In genomic region chr11:1853376-1854131, GRCh38 we compare ENCODE assay signal across 13 cellular contexts. TPM values are rescaled to one million over a fixed set of nuclear protein-coding genes. Genes with fewer than 3 reads are reported as not detected.
DNase-seq lines count a peak whose midpoint lies in the region; ATAC-seq and TF ChIP-seq lines count a peak whose summit lies in the region.
"Had no signal": no experiment of that assay in that cellular context is flagged by ENCODE, and none has a peak within 500 bp of the region (broad histone marks: within the 10 kb centered on the region; RNA-seq: fewer than 3 reads in every experiment).

No MANE protein-coding gene starts in this region.

- H3K4me1 ChIP-seq in OCI-LY1 (ENCODE audit: insufficient read depth, low read length, severe bottlenecking) = peaks cover 55% of the 10 kb centered on the region
- no peaks in the 10 kb centered on the region for H3K4me1 ChIP-seq in rectal smooth muscle tissue (ENCODE audit: control insufficient read depth, insufficient read depth, low read length)

- no peaks in the 10 kb centered on the region for H3K9me2 ChIP-seq in OCI-LY1 (ENCODE audit: low read depth, low read length)

- no peaks in the 10 kb centered on the region for H3K9me3 Mint-ChIP-seq in central memory CD8-positive, alpha-beta T cell

- TF ChIP-seq CTCF in GM12864 (IDR thresholded peaks at IDR 0.05; ENCODE audit: low read depth, low read length, missing control alignments) = peak; percentile 24
- TF ChIP-seq CTCF in OCI-LY1 (IDR thresholded peaks at IDR 0.05; ENCODE audit: low read length) = peak; percentile 19; the same call in 1 of the 2 replicates

- H3K27ac ChIP-seq in OCI-LY1 (ENCODE audit: low read depth, low read length, poor library complexity, severe bottlenecking) = peak overlapping the region; percentile 99
- no peak overlapping the region for H3K27ac ChIP-seq in rectal smooth muscle tissue (ENCODE audit: low read depth, low read length)
- H3K27ac ChIP-seq: brain microvascular endothelial cell, PC-9 had no signal

- H3K27ac Mint-ChIP-seq in central memory CD8-positive, alpha-beta T cell (ENCODE audit: low read depth) = peak overlapping the region; percentile 99

- H3K27me3 ChIP-seq in OCI-LY1 (ENCODE audit: insufficient read depth, low read length) = no peaks in the 10 kb centered on the region
- no peaks in the 10 kb centered on the region for H3K27me3 ChIP-seq in rectal smooth muscle tissue (ENCODE audit: control insufficient read depth, insufficient read depth, low read length)
- H3K27me3 ChIP-seq: brain microvascular endothelial cell had no signal

- no peaks in the 10 kb centered on the region for H3F3A ChIP-seq in OCI-LY1 (ENCODE audit: insufficient read depth, low read length)

- peak overlapping the region; percentile 91 for H3K9ac ChIP-seq in OCI-LY1 (ENCODE audit: low read length)
- peak overlapping the region; percentile 24 for H3K9ac ChIP-seq in rectal smooth muscle tissue (ENCODE audit: low read length)

- peak overlapping the region; percentile 83 for H3K4me2 ChIP-seq in OCI-LY1 (ENCODE audit: low read length)
- H3K4me2 ChIP-seq: PC-9 had no signal

- H3K36me3 ChIP-seq in OCI-LY1 (ENCODE audit: insufficient read depth, low read length) (peaks cover 12% of the 10 kb centered on the region; the same call in 1 of the 2 replicates), rectal smooth muscle tissue (ENCODE audit: control insufficient read depth, insufficient read depth, low read length) (no peaks in the 10 kb centered on the region)
- H3K36me3 ChIP-seq: brain microvascular endothelial cell had no signal

- H3K27me3 Mint-ChIP-seq in central memory CD8-positive, alpha-beta T cell = no peaks in the 10 kb centered on the region

- H3K4me3 Mint-ChIP-seq in central memory CD8-positive, alpha-beta T cell = peak overlapping the region; percentile 99

- in situ Hi-C loops in G401 (cut with HindIII; ENCODE audit: low sequenced_read_pairs) (no loop called here), KBM-7 (cut with MboI; ENCODE audit: low pct_unique_long_range_greater_than_20kb, low sequenced_read_pairs) (no loop called here)

- H3K9me3 ChIP-seq in OCI-LY1 (ENCODE audit: low read length) = no peaks in the 10 kb centered on the region

- ATAC-seq in central memory CD8-positive, alpha-beta T cell (replicated peaks; ENCODE audit: extremely low read depth, poor library complexity, severe bottlenecking) = no peak
- ATAC-seq in GM19023 (IDR thresholded peaks at IDR 0.05; ENCODE audit: unreplicated experiment) = no peak

- H4K20me1 ChIP-seq in OCI-LY1 (ENCODE audit: insufficient read depth, low read length) = no peaks in the 10 kb centered on the region

- no peak overlapping the region for H2AFZ ChIP-seq in OCI-LY1 (ENCODE audit: low read length)
- H2AFZ ChIP-seq: PC-9 had no signal

- peaks cover 50% of the 10 kb centered on the region for H3K4me1 Mint-ChIP-seq in central memory CD8-positive, alpha-beta T cell

- H3K36me3 Mint-ChIP-seq in central memory CD8-positive, alpha-beta T cell (ENCODE audit: insufficient read depth) = peaks cover 17% of the 10 kb centered on the region

- H3K4me3 ChIP-seq in GM12864 (ENCODE audit: low read depth, low read length) (peak overlapping the region; percentile 82), OCI-LY1 (ENCODE audit: low read depth, low read length, poor library complexity, severe bottlenecking) (peak overlapping the region; percentile 74), rectal smooth muscle tissue (ENCODE audit: low read length) (peak overlapping the region; percentile 63)
- H3K4me3 ChIP-seq: PC-9 had no signal

- peaks cover 17% of the 10 kb centered on the region for H3K79me2 ChIP-seq in OCI-LY1 (ENCODE audit: insufficient read depth, low read length)

- DNase-seq in GM12864 (ENCODE audit: low read depth) (no peak), G401 (ENCODE audit: low spot score) (no peak), KBM-7 (no peak), middle frontal gyrus (ENCODE audit: extremely low spot score, low spot score) (no peak)
- no peak for DNase-seq in central memory CD8-positive, alpha-beta T cell (ENCODE audit: low spot score in 2 of 2)
- DNase-seq: brain microvascular endothelial cell, DMS 273 treated with DMSO at 0.1 percent for 48 hours, GOT3, NCI-H1694 treated with DMSO at 0.1 percent for 48 hours, PC-9 had no signal

RNA-seq across cellular contexts. Expression of gene LSP1, which starts 0.7 kb away (rescaled TPM):
- total RNA-seq in G401 (2014; rRNA removed; shearing (Covaris generic)) = 0.20 TPM in 1 of 2 replicates, not detected in the other

RNA-seq across cellular contexts. Expression of gene TNNI2, which starts 14.8 kb away (rescaled TPM):
- not detected in 2 replicates for total RNA-seq in G401 (2014; rRNA removed; shearing (Covaris generic))

RNA-seq across cellular contexts. Expression of gene SYT8, which starts 18.8 kb away (rescaled TPM):
- total RNA-seq in G401 (2014; rRNA removed; shearing (Covaris generic)) = not detected in 2 replicates

RNA-seq across cellular contexts. Expression of gene PRR33, which starts 38.1 kb away (rescaled TPM):
- total RNA-seq in G401 (2014; rRNA removed; shearing (Covaris generic)) = not detected in 2 replicates
- total RNA-seq: PC-9 had no signal
